In genomic region chrX:16892504-16893362, GRCh38 we compare ENCODE assay signal across 1 cellular context.
A peak's percentile ranks its signal among the peaks of the same experiment; 100 is the strongest.
TF ChIP-seq lines count a peak whose summit lies in the region.

No MANE protein-coding gene starts in this region.

TF ChIP-seq in K562, 482 proteins besides CTCF, POLR2A, EP300 and RAD21 (continued from another document and continues in another):
- no peak for TF ChIP-seq RERE (CRISPR knock-in tag; IDR thresholded peaks at IDR 0.05; ENCODE audit: borderline replicate concordance)
- no peak for TF ChIP-seq NFRKB (IDR thresholded peaks at IDR 0.05; ENCODE audit: low read depth)
- TF ChIP-seq KHSRP (IDR thresholded peaks at IDR 0.05) = no peak
- no peak for TF ChIP-seq GABPB2 (CRISPR knock-in tag; conservative IDR thresholded peaks at IDR 0.05)
- TF ChIP-seq ZNF133 (CRISPR knock-in tag; IDR thresholded peaks at IDR 0.05) = no peak
- 0 out of 2 replicates have a peak, but pooled peaks have one; percentile 43 for TF ChIP-seq XRCC5 (IDR thresholded peaks at IDR 0.05; ENCODE audit: low read depth, low read length)
- no peak for TF ChIP-seq ZFX (CRISPR knock-in tag; IDR thresholded peaks at IDR 0.05)
- no peak for TF ChIP-seq CCAR2 (IDR thresholded peaks at IDR 0.05; ENCODE audit: low read depth, low read length)
- TF ChIP-seq ZNF695 (CRISPR knock-in tag; IDR thresholded peaks at IDR 0.05) = no peak
- no peak for TF ChIP-seq SMARCA5 (IDR thresholded peaks at IDR 0.05)
- TF ChIP-seq SMARCB1 (IDR thresholded peaks at IDR 0.05; ENCODE audit: insufficient read length, low read depth) = no peak
- no peak for TF ChIP-seq ZNF436 (CRISPR knock-in tag; IDR thresholded peaks at IDR 0.05)
- TF ChIP-seq ZNF668 (CRISPR knock-in tag; IDR thresholded peaks at IDR 0.05) = no peak
- TF ChIP-seq ZNF561 (CRISPR knock-in tag; conservative IDR thresholded peaks at IDR 0.05) = no peak
- no peak for TF ChIP-seq TAL1 (IDR thresholded peaks at IDR 0.05)
- no peak for TF ChIP-seq ZNF586 (CRISPR knock-in tag; conservative IDR thresholded peaks at IDR 0.05)
- TF ChIP-seq USF2 (CRISPR knock-in tag; IDR thresholded peaks at IDR 0.05) = no peak
- no peak for TF ChIP-seq ZHX1 (conservative IDR thresholded peaks at IDR 0.05; ENCODE audit: low read length)
- no peak for TF ChIP-seq ZNF77 (CRISPR knock-in tag; IDR thresholded peaks at IDR 0.05)
- TF ChIP-seq TSHZ1 (CRISPR knock-in tag; IDR thresholded peaks at IDR 0.05) = no peak
- no peak for TF ChIP-seq HNRNPL (IDR thresholded peaks at IDR 0.05; ENCODE audit: low read depth, low read length)
- TF ChIP-seq NR4A1 (CRISPR knock-in tag; IDR thresholded peaks at IDR 0.05) = no peak
- no peak for TF ChIP-seq NR4A1 (tag; IDR thresholded peaks at IDR 0.05)
- TF ChIP-seq ATF7 (IDR thresholded peaks at IDR 0.05) = 0 out of 2 replicates have a peak, but pooled peaks have one; percentile 10
- TF ChIP-seq ZNF165 (CRISPR knock-in tag; IDR thresholded peaks at IDR 0.05; ENCODE audit: borderline replicate concordance) = no peak
- TF ChIP-seq NFIC (IDR thresholded peaks at IDR 0.05) = no peak
- TF ChIP-seq ZNF224 (CRISPR knock-in tag; IDR thresholded peaks at IDR 0.05) = no peak
- peak; percentile 43; the same call in 1 of the 2 replicates for TF ChIP-seq C11orf30 (IDR thresholded peaks at IDR 0.05; ENCODE audit: low read depth)
- TF ChIP-seq DPF2 (IDR thresholded peaks at IDR 0.05) = no peak
- TF ChIP-seq CEBPZ (IDR thresholded peaks at IDR 0.05; ENCODE audit: borderline replicate concordance, low read depth, low read length) = no peak
- TF ChIP-seq ARID2 (IDR thresholded peaks at IDR 0.05) = 0 out of 2 replicates have a peak, but pooled peaks have one; percentile 14
- TF ChIP-seq ZNF449 (CRISPR knock-in tag; IDR thresholded peaks at IDR 0.05) = no peak
- no peak for TF ChIP-seq KDM4B (IDR thresholded peaks at IDR 0.05; ENCODE audit: borderline replicate concordance in 2 of 2, low read depth in 1 of 2)
